In genomic region chr2:6043238-6043637, GRCh38 we compare ENCODE assay signal across 11 cellular contexts.
"Had no signal": no experiment of that assay in that cellular context is flagged by ENCODE, and none has a peak within 500 bp of the region (broad histone marks: within the 10 kb centered on the region; RNA-seq: fewer than 3 reads in every experiment).

No MANE protein-coding gene starts in this region.

- H3K9ac ChIP-seq: GM23248 had no signal

- H2AFZ ChIP-seq: GM23248, GM23338 had no signal

- H3K27ac Mint-ChIP-seq: GM23338, H9, HFFc6 had no signal

- H3K4me3 Mint-ChIP-seq: GM23338, H9, HFFc6 had no signal

- H3K4me1 ChIP-seq: HAP-1 had no signal

- H3K4me1 Mint-ChIP-seq: GM23338, H9 had no signal

- H3K4me2 ChIP-seq: GM23338 had no signal

- DNase-seq: GM23248, GOT3, H7, H9, HCEC 1CT, HFFc6 had no signal

- H3K36me3 ChIP-seq: HAP-1 had no signal

- ATAC-seq: GM23338, HCT116 had no signal

- H3K27ac ChIP-seq: GM23248 had no signal

- H3K4me3 ChIP-seq: GM23248, GM23338, HAP-1 had no signal

- FAIRE-seq: H1, H54 had no signal
